ENCODE assay signal across 23 cellular contexts in genomic region chr14:92798811-92799210, GRCh38.
"Had no signal": no experiment of that assay in that cellular context is flagged by ENCODE, and none has a peak within 500 bp of the region (broad histone marks: within the 10 kb centered on the region; RNA-seq: fewer than 3 reads in every experiment).

No MANE protein-coding gene starts in this region.

- H3K27me3 ChIP-seq: dorsolateral prefrontal cortex, esophagus muscularis mucosa, foreskin keratinocyte, gastroesophageal sphincter, heart left ventricle, hepatocyte had no signal

- ATAC-seq: foreskin keratinocyte, gastroesophageal sphincter, heart left ventricle, left colon, lower lobe of right lung had no signal

- H3K9me3 ChIP-seq: esophagus muscularis mucosa, gastroesophageal sphincter, left ventricle myocardium inferior, lower lobe of right lung had no signal

- H3K4me2 ChIP-seq: hepatocyte had no signal

- H2AFZ ChIP-seq: hepatocyte had no signal

- H3K4me3 Mint-ChIP-seq: immature natural killer cell had no signal

- H3K27ac ChIP-seq: coronary artery, dorsolateral prefrontal cortex, esophagus muscularis mucosa, foreskin keratinocyte, gastroesophageal sphincter, heart left ventricle, hepatocyte, left ventricle myocardium inferior, lower lobe of right lung had no signal

- DNase-seq: dermis blood vessel endothelial cell; dorsolateral prefrontal cortex; effector CD4-positive, alpha-beta T cell; effector memory CD4-positive, alpha-beta T cell; foreskin keratinocyte; heart left ventricle; hypothalamus; immature natural killer cell; islet precursor cell; kidney; kidney glomerular epithelial cell; left colon; left ventricle myocardium inferior; lower lobe of right lung; mesendoderm; midbrain had no signal

- H3K4me3 ChIP-seq: coronary artery, dorsolateral prefrontal cortex, esophagus muscularis mucosa, gastroesophageal sphincter, heart left ventricle, hepatocyte, left ventricle myocardium inferior, lower lobe of right lung had no signal

- FAIRE-seq: colon, endothelial cell of umbilical vein, frontal cortex, kidney had no signal
